Comparison of ENCODE assay signal across 9 cellular contexts in genomic region chr15:31346367-31347066, GRCh38. TPM values are rescaled to one million over a fixed set of nuclear protein-coding genes. Genes with fewer than 3 reads are reported as not detected.
DNase-seq lines count a peak whose midpoint lies in the region; ATAC-seq and TF ChIP-seq lines count a peak whose summit lies in the region.
"Had no signal": no experiment of that assay in that cellular context is flagged by ENCODE, and none has a peak within 500 bp of the region (broad histone marks: within the 10 kb centered on the region; RNA-seq: fewer than 3 reads in every experiment).

No MANE protein-coding gene starts in this region.

- TF ChIP-seq POLR2A in right lobe of liver (IDR thresholded peaks at IDR 0.05), result no peak

- H2AFZ ChIP-seq in Karpas-422 (ENCODE audit: low read length), result no peak overlapping the region

- peak overlapping the region; percentile 65 for H3K9ac ChIP-seq in Karpas-422 (ENCODE audit: low read length)

- H3K4me3 ChIP-seq in GM06990 (replicated peaks; ENCODE audit: low read depth, low read length) (peak overlapping the region; percentile 91), Karpas-422 (ENCODE audit: low read length) (peak overlapping the region; percentile 62), right lobe of liver (peak overlapping the region in 1 of 3 donors; percentile 45)
- H3K4me3 ChIP-seq: mucosa of descending colon had no signal

- no peaks in the 10 kb centered on the region for H3K36me3 Mint-ChIP-seq in WTC11

- peak overlapping the region; percentile 89 for H3K27ac ChIP-seq in Karpas-422 (ENCODE audit: low read length)
- H3K27ac ChIP-seq in right lobe of liver, result peak overlapping the region in 2 of 3 donors; percentile 60 to 66

- H3K4me2 ChIP-seq in Karpas-422 (ENCODE audit: low read depth, low read length, poor library complexity, severe bottlenecking), result peak overlapping the region; percentile 71

- peaks cover 20% of the 10 kb centered on the region for H3K36me3 ChIP-seq in GM06990 (ENCODE audit: control insufficient read depth, insufficient read depth, low read length)
- no peaks in the 10 kb centered on the region for H3K36me3 ChIP-seq in Karpas-422 (ENCODE audit: insufficient read depth, low read length)
- H3K36me3 ChIP-seq in right lobe of liver, result no peaks in the 10 kb centered on the region

- peaks cover 45% of the 10 kb centered on the region for H3K4me1 Mint-ChIP-seq in WTC11

- H3K9me3 ChIP-seq in Karpas-422 (ENCODE audit: low read length), result no peaks in the 10 kb centered on the region
- no peaks in the 10 kb centered on the region for H3K9me3 ChIP-seq in right lobe of liver
- H3K9me3 ChIP-seq: mucosa of descending colon had no signal

- POLR2A ChIA-PET in WTC11 (lab: Charles Lee), result no interaction called here

- TF ChIP-seq CTCF in GM06990 (IDR thresholded peaks at IDR 0.05; ENCODE audit: insufficient read depth, low read length, poor library complexity, severe bottlenecking) (no peak), right lobe of liver (IDR thresholded peaks at IDR 0.05) (no peak), WTC11 (IDR thresholded peaks at IDR 0.05) (no peak)

- H3K27ac Mint-ChIP-seq in WTC11, result no peak overlapping the region

- H3K9me2 ChIP-seq in Karpas-422 (replicated peaks; ENCODE audit: insufficient read depth, low read length), result no peaks in the 10 kb centered on the region

- CTCF ChIA-PET in WTC11 (lab: Charles Lee), result interaction anchor here (1.1 to 2.1 kb wide), 2 partner anchors 88 to 142 kb away, joined by 3 to 12 read pairs; no protein-coding TSS in a partner anchor

- intact Hi-C loops in right lobe of liver (cut with DNase I), result no loop called here

- WGBS in right lobe of liver (ENCODE audit: insufficient coverage, low coverage, low lambda C conversion rate, missing lambda C conversion rate), result 50% methylated on average over 5 of the region's 14 CpGs

- DNase-seq in GM06990 (ENCODE audit: extremely low read depth, insufficient read length) (no peak), Karpas-422 (no peak), right lobe of liver (peak in 1 of 3 donors; percentile 51), left lobe of liver (ENCODE audit: low spot score) (no peak), NCI-H1694 treated with DMSO at 0.1 percent for 48 hours (lab: John Stamatoyannopoulos, UW) (no peak), WTC11 (ENCODE audit: low spot score) (no peak)

- H3K4me1 ChIP-seq in Karpas-422 (ENCODE audit: low read length) (peaks cover 95% of the 10 kb centered on the region), right lobe of liver (peaks cover 0 to 68% (median 36%) of the 10 kb centered on the region in 4 donors)

- peak; percentile 39 for ATAC-seq in GM19452 (IDR thresholded peaks at IDR 0.05; ENCODE audit: unreplicated experiment)
- ATAC-seq in right lobe of liver, result no peak
- no peak for ATAC-seq in GM18517 (IDR thresholded peaks at IDR 0.05; ENCODE audit: unreplicated experiment)
- ATAC-seq in left lobe of liver, result no peak
- no peak for ATAC-seq in WTC11

- no peaks in the 10 kb centered on the region for H3K27me3 ChIP-seq in GM06990 (replicated peaks; ENCODE audit: control insufficient read depth, insufficient read depth, low read length)
- no peaks in the 10 kb centered on the region for H3K27me3 ChIP-seq in Karpas-422 (ENCODE audit: low read length)
- H3K27me3 ChIP-seq in right lobe of liver, result no peaks in the 10 kb centered on the region

- H3K79me2 ChIP-seq in Karpas-422 (ENCODE audit: low read length), result peaks cover 95% of the 10 kb centered on the region

- peaks cover 59% of the 10 kb centered on the region; the same call in 1 of the 2 replicates for H4K20me1 ChIP-seq in Karpas-422 (ENCODE audit: insufficient read depth, low read depth, low read length)

- no peaks in the 10 kb centered on the region for H3K27me3 Mint-ChIP-seq in WTC11 (ENCODE audit: low read depth)

- H3K4me3 Mint-ChIP-seq in WTC11, result no peak overlapping the region

- no peaks in the 10 kb centered on the region for H3K9me3 Mint-ChIP-seq in WTC11

TF ChIP-seq in WTC11, 78 proteins besides CTCF, POLR2A, EP300 and RAD21:
- TF ChIP-seq ZNF512 (CRISPR knock-in tag; IDR thresholded peaks at IDR 0.05; ENCODE audit: borderline replicate concordance) (no peak), USF2 (CRISPR knock-in tag; IDR thresholded peaks at IDR 0.05) (no peak), PRRX2 (CRISPR knock-in tag; IDR thresholded peaks at IDR 0.05) (no peak), ZMAT4 (CRISPR knock-in tag; IDR thresholded peaks at IDR 0.05) (no peak), ZNF532 (CRISPR knock-in tag; IDR thresholded peaks at IDR 0.05; ENCODE audit: borderline replicate concordance) (no peak), ZNF671 (CRISPR knock-in tag; IDR thresholded peaks at IDR 0.05) (no peak), E2F4 (CRISPR knock-in tag; IDR thresholded peaks at IDR 0.05; ENCODE audit: borderline replicate concordance, low read depth) (no peak)

RNA-seq across cellular contexts. Expression of gene KLF13, which starts 19.9 kb away (rescaled TPM):
- total RNA-seq in Karpas-422 (2014; rRNA removed; shearing (Covaris generic); ENCODE audit: low replicate concordance), result 32.9 and 38.8 TPM in 2 replicates
- total RNA-seq in right lobe of liver (10 to 100 TPM; 22.7 to 66.2 (median 28.5) TPM), left lobe of liver (91.9 TPM), WTC11 (2021) (36.9 to 38.1 TPM (median 37.2 TPM) in 3 replicates)
